1 cellular context compared by ENCODE assay signal in the genomic region with DNA sequence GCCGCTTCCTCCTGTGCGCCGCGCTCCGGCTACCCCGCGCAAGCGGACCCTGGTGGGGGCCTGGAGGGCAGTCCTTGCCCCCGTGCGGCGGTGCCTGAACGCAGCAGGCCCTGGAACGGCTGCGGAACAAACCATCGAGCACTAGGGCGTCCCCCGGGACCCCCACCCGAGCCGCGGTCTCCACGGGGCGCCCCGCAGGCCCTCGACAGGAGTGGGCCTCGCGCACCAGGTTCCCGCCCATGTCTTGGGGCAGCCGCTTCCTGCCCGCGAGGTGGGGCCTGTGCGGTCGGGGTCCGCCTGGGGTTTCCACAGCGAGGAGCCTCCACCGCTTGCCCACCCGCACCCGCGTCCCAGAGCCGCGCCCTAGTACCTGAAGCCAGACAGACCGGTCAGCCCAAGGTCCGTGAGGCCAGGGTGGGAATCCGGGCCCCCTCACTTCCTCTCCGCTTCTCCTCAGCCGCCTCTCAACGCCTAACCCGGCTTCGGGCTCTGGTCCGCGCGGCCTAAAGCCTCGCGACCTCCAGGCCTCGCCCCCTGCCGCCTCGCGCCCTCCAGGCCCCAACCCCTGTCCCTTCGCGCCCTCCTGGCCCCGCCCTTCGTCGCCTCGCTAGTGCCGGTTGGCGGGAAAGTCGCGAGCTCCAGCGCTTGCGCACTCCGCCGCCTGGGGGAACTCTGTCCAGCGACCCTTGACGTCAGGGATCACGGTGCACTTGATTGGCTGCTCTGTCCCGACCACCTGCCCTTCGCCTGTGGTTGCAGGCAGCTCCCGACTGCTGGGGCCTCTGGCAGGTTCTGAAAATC.
TF ChIP-seq lines count a peak whose summit lies in the region.

No MANE protein-coding gene starts in this region.

TF ChIP-seq in SK-N-SH treated with all-trans-retinoic acid at 6 μM for 48 hours, 23 proteins besides CTCF, POLR2A, EP300 and RAD21 (continued from another document):
- TF ChIP-seq, protein P1, sequence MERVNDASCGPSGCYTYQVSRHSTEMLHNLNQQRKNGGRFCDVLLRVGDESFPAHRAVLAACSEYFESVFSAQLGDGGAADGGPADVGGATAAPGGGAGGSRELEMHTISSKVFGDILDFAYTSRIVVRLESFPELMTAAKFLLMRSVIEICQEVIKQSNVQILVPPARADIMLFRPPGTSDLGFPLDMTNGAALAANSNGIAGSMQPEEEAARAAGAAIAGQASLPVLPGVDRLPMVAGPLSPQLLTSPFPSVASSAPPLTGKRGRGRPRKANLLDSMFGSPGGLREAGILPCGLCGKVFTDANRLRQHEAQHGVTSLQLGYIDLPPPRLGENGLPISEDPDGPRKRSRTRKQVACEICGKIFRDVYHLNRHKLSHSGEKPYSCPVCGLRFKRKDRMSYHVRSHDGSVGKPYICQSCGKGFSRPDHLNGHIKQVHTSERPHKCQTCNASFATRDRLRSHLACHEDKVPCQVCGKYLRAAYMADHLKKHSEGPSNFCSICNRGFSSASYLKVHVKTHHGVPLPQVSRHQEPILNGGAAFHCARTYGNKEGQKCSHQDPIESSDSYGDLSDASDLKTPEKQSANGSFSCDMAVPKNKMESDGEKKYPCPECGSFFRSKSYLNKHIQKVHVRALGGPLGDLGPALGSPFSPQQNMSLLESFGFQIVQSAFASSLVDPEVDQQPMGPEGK (CRISPR knock-in tag; IDR thresholded peaks at IDR 0.05; ENCODE audit: borderline replicate concordance) = no peak
- TF ChIP-seq SNAI2 (CRISPR knock-in tag; IDR thresholded peaks at IDR 0.05) = no peak
- no peak for TF ChIP-seq ISL1 (CRISPR knock-in tag; IDR thresholded peaks at IDR 0.05)
- no peak for TF ChIP-seq TOX (CRISPR knock-in tag; IDR thresholded peaks at IDR 0.05; ENCODE audit: borderline replicate concordance)
- no peak for TF ChIP-seq ZFP3 (CRISPR knock-in tag; IDR thresholded peaks at IDR 0.05)
- no peak for TF ChIP-seq OSR1 (CRISPR knock-in tag; IDR thresholded peaks at IDR 0.05)
- TF ChIP-seq, protein P2, sequence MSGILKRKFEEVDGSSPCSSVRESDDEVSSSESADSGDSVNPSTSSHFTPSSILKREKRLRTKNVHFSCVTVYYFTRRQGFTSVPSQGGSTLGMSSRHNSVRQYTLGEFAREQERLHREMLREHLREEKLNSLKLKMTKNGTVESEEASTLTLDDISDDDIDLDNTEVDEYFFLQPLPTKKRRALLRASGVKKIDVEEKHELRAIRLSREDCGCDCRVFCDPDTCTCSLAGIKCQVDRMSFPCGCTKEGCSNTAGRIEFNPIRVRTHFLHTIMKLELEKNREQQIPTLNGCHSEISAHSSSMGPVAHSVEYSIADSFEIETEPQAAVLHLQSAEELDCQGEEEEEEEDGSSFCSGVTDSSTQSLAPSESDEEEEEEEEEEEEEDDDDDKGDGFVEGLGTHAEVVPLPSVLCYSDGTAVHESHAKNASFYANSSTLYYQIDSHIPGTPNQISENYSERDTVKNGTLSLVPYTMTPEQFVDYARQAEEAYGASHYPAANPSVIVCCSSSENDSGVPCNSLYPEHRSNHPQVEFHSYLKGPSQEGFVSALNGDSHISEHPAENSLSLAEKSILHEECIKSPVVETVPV (CRISPR knock-in tag; IDR thresholded peaks at IDR 0.05) = no peak
- TF ChIP-seq, protein P3, sequence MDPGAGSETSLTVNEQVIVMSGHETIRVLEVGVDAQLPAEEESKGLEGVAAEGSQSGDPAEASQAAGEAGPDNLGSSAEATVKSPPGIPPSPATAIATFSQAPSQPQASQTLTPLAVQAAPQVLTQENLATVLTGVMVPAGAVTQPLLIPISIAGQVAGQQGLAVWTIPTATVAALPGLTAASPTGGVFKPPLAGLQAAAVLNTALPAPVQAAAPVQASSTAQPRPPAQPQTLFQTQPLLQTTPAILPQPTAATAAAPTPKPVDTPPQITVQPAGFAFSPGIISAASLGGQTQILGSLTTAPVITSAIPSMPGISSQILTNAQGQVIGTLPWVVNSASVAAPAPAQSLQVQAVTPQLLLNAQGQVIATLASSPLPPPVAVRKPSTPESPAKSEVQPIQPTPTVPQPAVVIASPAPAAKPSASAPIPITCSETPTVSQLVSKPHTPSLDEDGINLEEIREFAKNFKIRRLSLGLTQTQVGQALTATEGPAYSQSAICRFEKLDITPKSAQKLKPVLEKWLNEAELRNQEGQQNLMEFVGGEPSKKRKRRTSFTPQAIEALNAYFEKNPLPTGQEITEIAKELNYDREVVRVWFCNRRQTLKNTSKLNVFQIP (CRISPR knock-in tag; IDR thresholded peaks at IDR 0.05; ENCODE audit: borderline replicate concordance, low read depth) = no peak
